36 cellular contexts compared by ENCODE assay signal in the genomic region with DNA sequence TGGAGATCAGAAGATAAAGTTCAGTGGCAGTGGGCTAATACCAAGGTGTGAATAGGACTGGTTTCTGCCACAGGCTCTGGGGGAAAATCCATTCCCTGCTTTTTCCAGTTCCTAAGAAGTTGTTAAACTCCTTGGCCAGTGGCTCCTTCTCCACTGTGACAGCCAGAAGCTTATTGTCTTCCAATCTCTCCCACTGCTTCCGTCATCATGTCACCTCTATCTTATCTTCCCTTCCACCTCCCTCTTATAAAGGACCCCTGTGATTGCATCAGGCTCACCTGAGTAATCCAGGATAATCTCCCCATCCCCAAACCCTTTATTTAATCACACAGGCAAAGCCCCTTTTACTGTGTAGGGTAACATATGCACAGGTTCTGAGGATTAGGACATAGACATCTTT.
"Had no signal": no experiment of that assay in that cellular context is flagged by ENCODE, and none has a peak within 500 bp of the region (broad histone marks: within the 10 kb centered on the region; RNA-seq: fewer than 3 reads in every experiment).

No MANE protein-coding gene starts in this region.

- H3K9me3 Mint-ChIP-seq: activated naive CD8-positive, alpha-beta T cell treated with anti-CD3 and anti-CD28 coated beads, Interleukin-2, amount 10 ng/mL, durations not matched to agents 7 days and 5 days; central memory CD8-positive, alpha-beta T cell had no signal

- ATAC-seq: activated CD8-positive, alpha-beta T cell treated with anti-CD3 and anti-CD28 coated beads for 36 hours; activated naive CD8-positive, alpha-beta T cell treated with anti-CD3 and anti-CD28 coated beads, Interleukin-2, amount 50 U/mL, for 24 hours; activated T-cell treated with anti-CD3 and anti-CD28 coated beads, Interleukin-2, amount 50 U/mL, for 4 hours; activated T-cell treated with anti-CD3 and anti-CD28 coated beads, Interleukin-2, amount 50 U/mL, for 72 hours; activated T-helper 17 cell treated with anti-CD3 and anti-CD28 coated beads, Interleukin-2, amount 50 U/mL, for 72 hours had no signal

- H3K36me3 Mint-ChIP-seq: activated CD4-positive, alpha-beta memory T cell treated with anti-CD3 and anti-CD28 coated beads for 36 hours; activated naive CD4-positive, alpha-beta T cell treated with anti-CD3 and anti-CD28 coated beads, Interleukin-2, amount 50 U/mL, for 24 hours; activated naive CD8-positive, alpha-beta T cell; activated naive CD8-positive, alpha-beta T cell treated with anti-CD3 and anti-CD28 coated beads, Interleukin-2, amount 10 ng/mL, durations not matched to agents 7 days and 5 days; brain had no signal

- H3K27me3 Mint-ChIP-seq: activated B cell treated with CpG ODN at 0.5 μM for 24 hours; activated CD4-positive, alpha-beta memory T cell treated with anti-CD3 and anti-CD28 coated beads for 36 hours; activated CD4-positive, alpha-beta T cell treated with anti-CD3 and anti-CD28 coated beads, Interleukin-2, amount 10 ng/mL, durations not matched to agents 24 days and 14 days; activated CD8-positive, alpha-beta T cell treated with anti-CD3 and anti-CD28 coated beads for 36 hours; activated naive CD4-positive, alpha-beta T cell treated with anti-CD3 and anti-CD28 coated beads, Interleukin-2, amount 50 U/mL, for 24 hours; activated naive CD8-positive, alpha-beta T cell; activated naive CD8-positive, alpha-beta T cell treated with anti-CD3 and anti-CD28 coated beads, Interleukin-2, amount 10 ng/mL, durations not matched to agents 7 days and 5 days; activated naive CD8-positive, alpha-beta T cell treated with anti-CD3 and anti-CD28 coated beads, Interleukin-2, amount 50 U/mL, for 24 hours; activated T-helper 17 cell treated with anti-CD3 and anti-CD28 coated beads, Interleukin-2, amount 50 U/mL, for 72 hours; brain; central memory CD8-positive, alpha-beta T cell had no signal

- H3K27me3 ChIP-seq: ascending aorta, cardiac muscle cell had no signal

- H3K4me1 ChIP-seq: ascending aorta had no signal

- H3K27ac ChIP-seq: ascending aorta, cardiac muscle cell had no signal

- H3K4me3 ChIP-seq: ascending aorta, cardiac muscle cell had no signal

- H3K27ac Mint-ChIP-seq: activated B cell treated with CpG ODN at 0.5 μM for 24 hours; activated CD4-positive, alpha-beta memory T cell treated with anti-CD3 and anti-CD28 coated beads for 36 hours; activated CD4-positive, alpha-beta T cell treated with anti-CD3 and anti-CD28 coated beads, Interleukin-2, amount 10 ng/mL, durations not matched to agents 24 days and 14 days; activated CD8-positive, alpha-beta T cell treated with anti-CD3 and anti-CD28 coated beads for 36 hours; activated naive CD4-positive, alpha-beta T cell treated with anti-CD3 and anti-CD28 coated beads for 36 hours; activated naive CD4-positive, alpha-beta T cell treated with anti-CD3 and anti-CD28 coated beads, Interleukin-2, amount 50 U/mL, for 24 hours; activated naive CD8-positive, alpha-beta T cell; activated naive CD8-positive, alpha-beta T cell treated with anti-CD3 and anti-CD28 coated beads, Interleukin-2, amount 10 ng/mL, durations not matched to agents 7 days and 5 days; activated naive CD8-positive, alpha-beta T cell treated with anti-CD3 and anti-CD28 coated beads, Interleukin-2, amount 50 U/mL, for 24 hours; activated T-cell treated with anti-CD3 and anti-CD28 coated beads, Interleukin-2, amount 50 U/mL, for 72 hours; activated T-helper 1 cell treated with anti-CD3 and anti-CD28 coated beads, Interleukin-12 subunit alpha, Interleukin-12 subunit beta, Interleukin-2, Interleukin-4 antibody, amounts not matched to agents 30 ng/mL and 10 ng/mL and 1 ng/mL, durations not matched to agents 14 hours and 24 hours and 36 hours; activated T-helper 17 cell treated with anti-CD3 and anti-CD28 coated beads, Interleukin-2, amount 50 U/mL, for 72 hours; brain; T-helper 1 cell treated with Interleukin-12 subunit alpha and Interleukin-12 subunit beta and Interleukin-4 antibody, amounts not matched to agents 30 μg/mL and 1 μg/mL, for 36 hours; T-helper 2 cell treated with Interferon-gamma antibody and Interleukin-4, amounts not matched to agents 5 μg/mL and 100 μg/mL, for 36 hours had no signal

- H3K9me3 ChIP-seq: ascending aorta had no signal

- H3K36me3 ChIP-seq: ascending aorta, cardiac muscle cell had no signal

- H3K4me3 Mint-ChIP-seq: activated B cell treated with CpG ODN at 0.5 μM for 24 hours; activated CD4-positive, alpha-beta memory T cell treated with anti-CD3 and anti-CD28 coated beads for 36 hours; activated CD4-positive, alpha-beta T cell treated with anti-CD3 and anti-CD28 coated beads, Interleukin-2, amount 10 ng/mL, durations not matched to agents 24 days and 14 days; activated CD8-positive, alpha-beta T cell treated with anti-CD3 and anti-CD28 coated beads for 36 hours; activated naive CD4-positive, alpha-beta T cell treated with anti-CD3 and anti-CD28 coated beads for 36 hours; activated naive CD4-positive, alpha-beta T cell treated with anti-CD3 and anti-CD28 coated beads, Interleukin-2, amount 50 U/mL, for 24 hours; activated naive CD8-positive, alpha-beta T cell; activated naive CD8-positive, alpha-beta T cell treated with anti-CD3 and anti-CD28 coated beads, Interleukin-2, amount 10 ng/mL, durations not matched to agents 7 days and 5 days; activated naive CD8-positive, alpha-beta T cell treated with anti-CD3 and anti-CD28 coated beads, Interleukin-2, amount 50 U/mL, for 24 hours; activated T-cell treated with anti-CD3 and anti-CD28 coated beads, Interleukin-2, amount 50 U/mL, for 4 hours; activated T-cell treated with anti-CD3 and anti-CD28 coated beads, Interleukin-2, amount 50 U/mL, for 72 hours; activated T-helper 1 cell treated with anti-CD3 and anti-CD28 coated beads, Interleukin-12 subunit alpha, Interleukin-12 subunit beta, Interleukin-2, Interleukin-4 antibody, amounts not matched to agents 30 ng/mL and 10 ng/mL and 1 ng/mL, durations not matched to agents 14 hours and 24 hours and 36 hours; activated T-helper 17 cell treated with anti-CD3 and anti-CD28 coated beads, Interleukin-2, amount 50 U/mL, for 72 hours; brain; central memory CD8-positive, alpha-beta T cell; T-helper 1 cell treated with Interleukin-12 subunit alpha and Interleukin-12 subunit beta and Interleukin-4 antibody, amounts not matched to agents 30 μg/mL and 1 μg/mL, for 36 hours; T-helper 2 cell treated with Interferon-gamma antibody and Interleukin-4, amounts not matched to agents 5 μg/mL and 100 μg/mL, for 36 hours had no signal

- H3K4me1 Mint-ChIP-seq: activated B cell treated with CpG ODN at 0.5 μM for 24 hours; activated CD4-positive, alpha-beta T cell treated with anti-CD3 and anti-CD28 coated beads, Interleukin-2, amount 10 ng/mL, durations not matched to agents 24 days and 14 days; activated naive CD4-positive, alpha-beta T cell treated with anti-CD3 and anti-CD28 coated beads, Interleukin-2, amount 50 U/mL, for 24 hours; activated naive CD8-positive, alpha-beta T cell treated with anti-CD3 and anti-CD28 coated beads, Interleukin-2, amount 10 ng/mL, durations not matched to agents 7 days and 5 days; activated naive CD8-positive, alpha-beta T cell treated with anti-CD3 and anti-CD28 coated beads, Interleukin-2, amount 50 U/mL, for 24 hours; activated T-helper 17 cell treated with anti-CD3 and anti-CD28 coated beads, Interleukin-2, amount 50 U/mL, for 72 hours; brain; central memory CD8-positive, alpha-beta T cell had no signal

- DNase-seq: activated B cell treated with CpG ODN at 0.5 μM for 24 hours; activated CD4-positive, alpha-beta memory T cell treated with anti-CD3 and anti-CD28 coated beads for 36 hours; activated CD4-positive, alpha-beta T cell treated with anti-CD3 and anti-CD28 coated beads for 4 hours; activated CD4-positive, alpha-beta T cell treated with anti-CD3 and anti-CD28 coated beads, Interleukin-2, amount 10 ng/mL, durations not matched to agents 24 days and 14 days; activated CD4-positive, alpha-beta T cell treated with anti-CD3 and anti-CD28 coated beads, Interleukin-2, amount 50 U/mL, for 1 hour; activated CD4-positive, alpha-beta T cell treated with anti-CD3 and anti-CD28 coated beads, Interleukin-2, amount 50 U/mL, for 4 hours; activated CD4-positive, CD25-positive, alpha-beta regulatory T cell treated with anti-CD3 and anti-CD28 coated beads, Interleukin-2, amount 50 U/mL, for 72 hours; activated CD8-positive, alpha-beta memory T cell treated with anti-CD3 and anti-CD28 coated beads, Interleukin-2, amount 50 U/mL, for 4 hours; activated CD8-positive, alpha-beta T cell treated with anti-CD3 and anti-CD28 coated beads for 36 hours; activated effector memory CD4-positive, alpha-beta T cell treated with anti-CD3 and anti-CD28 coated beads, Interleukin-2, amount 50 U/mL, for 16 hours; activated gamma-delta T cell treated with Interleukin-2 at 50 U/mL for 16 hours; activated naive CD4-positive, alpha-beta T cell; activated naive CD4-positive, alpha-beta T cell treated with anti-CD3 and anti-CD28 coated beads for 36 hours; activated naive CD8-positive, alpha-beta T cell treated with anti-CD3 and anti-CD28 coated beads, Interleukin-2, amount 10 ng/mL, durations not matched to agents 7 days and 5 days; activated naive CD8-positive, alpha-beta T cell treated with anti-CD3 and anti-CD28 coated beads, Interleukin-2, amount 50 U/mL, for 24 hours; activated T-cell treated with anti-CD3 and anti-CD28 coated beads for 4 hours; activated T-cell treated with anti-CD3 and anti-CD28 coated beads, Interleukin-2, amount 50 U/mL, for 1 hour; activated T-cell treated with anti-CD3 and anti-CD28 coated beads, Interleukin-2, amount 50 U/mL, for 4 hours; activated T-cell treated with anti-CD3 and anti-CD28 coated beads, Interleukin-2, amount 50 U/mL, for 72 hours; amygdala; anterior cingulate cortex; caudate nucleus; cerebellar nuclear complex; T-helper 1 cell; T-helper 2 cell; T-helper 9 cell had no signal
